ENCODE assay signal across 9 cellular contexts in the genomic region with DNA sequence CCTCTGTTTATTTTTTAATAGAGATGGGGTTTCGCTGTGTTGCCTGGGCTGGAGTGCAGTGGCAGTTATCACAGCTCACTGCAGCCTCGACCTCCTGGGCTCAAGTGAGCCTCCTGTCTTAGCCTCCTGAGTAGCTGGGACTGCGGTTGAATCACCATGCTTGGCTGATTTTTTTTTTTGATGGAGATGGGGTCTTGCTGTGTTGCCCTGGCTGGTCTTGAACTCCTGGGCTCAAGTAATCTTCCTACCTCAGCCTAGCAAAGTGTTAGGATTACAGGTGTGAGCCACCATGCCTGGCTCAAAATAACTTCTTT. TPM values are rescaled to one million over a fixed set of nuclear protein-coding genes. Genes with fewer than 3 reads are reported as not detected.
A peak's percentile ranks its signal among the peaks of the same experiment; 100 is the strongest.
DNase-seq lines count a peak whose midpoint lies in the region; ATAC-seq and TF ChIP-seq lines count a peak whose summit lies in the region.
"Had no signal": no experiment of that assay in that cellular context is flagged by ENCODE, and none has a peak within 500 bp of the region (broad histone marks: within the 10 kb centered on the region; RNA-seq: fewer than 3 reads in every experiment).

No MANE protein-coding gene starts in this region.

- H3K27me3 ChIP-seq in DND-41 (ENCODE audit: insufficient read depth, low read length, poor library complexity): no peaks in the 10 kb centered on the region
- H3K27me3 ChIP-seq: pancreas had no signal

- no peak for TF ChIP-seq CTCF in DND-41 (IDR thresholded peaks at IDR 0.05; ENCODE audit: borderline replicate concordance, extremely low read depth, low read length, poor library complexity, severe bottlenecking)
- TF ChIP-seq CTCF in activated B cell treated with CpG ODN at 0.5 μM for 24 hours (IDR thresholded peaks at IDR 0.05): no peak
- no peak for TF ChIP-seq CTCF in fibroblast of mammary gland (conservative IDR thresholded peaks at IDR 0.05; ENCODE audit: control insufficient read depth, insufficient read depth, low read depth, low read length)

- peak overlapping the region; percentile 42 for H3K9ac ChIP-seq in DND-41 (ENCODE audit: low read depth, low read length)

- CTCF ChIA-PET in activated B cell treated with CpG ODN at 0.5 μM for 24 hours (lab: Charles Lee): no interaction called here

- H3K27ac ChIP-seq in DND-41 (ENCODE audit: low read length): peak overlapping the region; percentile 78

- peak overlapping the region; percentile 68 for H3K4me2 ChIP-seq in DND-41 (ENCODE audit: insufficient read depth, low read length)

- H3K4me3 Mint-ChIP-seq in activated B cell treated with CpG ODN at 0.5 μM for 24 hours: peak overlapping the region; percentile 88

- H3K9me3 ChIP-seq in DND-41 (ENCODE audit: insufficient read depth, low read length, severe bottlenecking): no peaks in the 10 kb centered on the region
- H3K9me3 ChIP-seq: pancreas had no signal

- POLR2A ChIA-PET in activated B cell treated with CpG ODN at 0.5 μM for 24 hours (lab: Charles Lee): no interaction called here

- ATAC-seq in DND-41 (ENCODE audit: insufficient read depth, low read depth) (no peak), activated B cell treated with CpG ODN at 0.5 μM for 24 hours (ENCODE audit: low read depth) (no peak), sciatic nerve (peak; percentile 2), GM18870 (IDR thresholded peaks at IDR 0.05; ENCODE audit: unreplicated experiment) (no peak), GM18861 (IDR thresholded peaks at IDR 0.05; ENCODE audit: unreplicated experiment) (no peak), GM21528 (IDR thresholded peaks at IDR 0.05; ENCODE audit: low FRiP score, unreplicated experiment) (no peak)

- H3K36me3 Mint-ChIP-seq in activated B cell treated with CpG ODN at 0.5 μM for 24 hours (ENCODE audit: low read depth): no peaks in the 10 kb centered on the region

- H2AFZ ChIP-seq in DND-41 (ENCODE audit: low read depth, low read length): peak overlapping the region; percentile 18; the same call in 1 of the 2 replicates

- H4K20me1 ChIP-seq in DND-41 (ENCODE audit: insufficient read depth, low read length): no peaks in the 10 kb centered on the region

- H3K27me3 Mint-ChIP-seq in activated B cell treated with CpG ODN at 0.5 μM for 24 hours: no peaks in the 10 kb centered on the region

- peaks cover 53% of the 10 kb centered on the region for H3K4me1 ChIP-seq in DND-41 (ENCODE audit: insufficient read depth, low read length)
- H3K4me1 ChIP-seq: pancreas had no signal

- intact Hi-C loops in activated B cell treated with CpG ODN at 0.5 μM for 24 hours (cut with micrococcal nuclease): no loop called here
- intact Hi-C loops in sciatic nerve (cut with DNase I): no loop called here

- DNase-seq in DND-41 (no peak), activated B cell treated with CpG ODN at 0.5 μM for 24 hours (no peak), fibroblast of mammary gland (ENCODE audit: low read depth) (no peak), sciatic nerve (ENCODE audit: low spot score) (no peak), RPMI8226 (no peak)

- no peaks in the 10 kb centered on the region for H3K9me3 Mint-ChIP-seq in activated B cell treated with CpG ODN at 0.5 μM for 24 hours

- peak overlapping the region; percentile 9 for H3K27ac Mint-ChIP-seq in activated B cell treated with CpG ODN at 0.5 μM for 24 hours

- peaks cover 64% of the 10 kb centered on the region for H3K79me2 ChIP-seq in DND-41 (ENCODE audit: insufficient read depth, low read length)

- peaks cover 5% of the 10 kb centered on the region; the same call in 1 of the 2 replicates for H3K36me3 ChIP-seq in DND-41 (ENCODE audit: insufficient read depth, low read length)
- H3K36me3 ChIP-seq: pancreas had no signal

- peaks cover 17% of the 10 kb centered on the region for H3K4me1 Mint-ChIP-seq in activated B cell treated with CpG ODN at 0.5 μM for 24 hours

- H3K4me3 ChIP-seq in DND-41 (ENCODE audit: low read depth in 1 of 2, low read length in 2 of 2) (peak overlapping the region in 1 of 2 experiments; percentile 59; a peak in 3 of 4 replicates), fibroblast of mammary gland (ENCODE audit: control insufficient read depth, low read depth, low read length) (peak overlapping the region; percentile 49)

RNA-seq across cellular contexts. Expression of a gene that starts 8.1 kb away (rescaled TPM):
- total RNA-seq in activated B cell treated with CpG ODN at 0.5 μM for 24 hours: 10.7 and 15.2 TPM in 2 replicates
- 29.6 TPM for total RNA-seq in sciatic nerve

RNA-seq across cellular contexts. Expression of a gene that starts 35.2 kb away (rescaled TPM):
- 20.3 and 21.3 TPM in 2 replicates for total RNA-seq in activated B cell treated with CpG ODN at 0.5 μM for 24 hours
- 103 TPM for total RNA-seq in sciatic nerve
